ENCODE assay signal across 1 cellular context in genomic region chr14:91149462-91149861, GRCh38.
A peak's percentile ranks its signal among the peaks of the same experiment; 100 is the strongest.
TF ChIP-seq lines count a peak whose summit lies in the region.

No MANE protein-coding gene starts in this region.

TF ChIP-seq in HepG2, 621 proteins besides CTCF, POLR2A, EP300 and RAD21 (continued from another document and continues in another):
- TF ChIP-seq ARID5B (CRISPR knock-in tag; IDR thresholded peaks at IDR 0.05), result peak; percentile 84
- TF ChIP-seq IRX3 (CRISPR knock-in tag; IDR thresholded peaks at IDR 0.05; ENCODE audit: borderline replicate concordance, low read depth), result no peak
- TF ChIP-seq TOPORS (CRISPR knock-in tag; IDR thresholded peaks at IDR 0.05), result no peak
- TF ChIP-seq KAT7 (CRISPR knock-in tag; IDR thresholded peaks at IDR 0.05; ENCODE audit: borderline replicate concordance), result no peak
- TF ChIP-seq, protein P1, sequence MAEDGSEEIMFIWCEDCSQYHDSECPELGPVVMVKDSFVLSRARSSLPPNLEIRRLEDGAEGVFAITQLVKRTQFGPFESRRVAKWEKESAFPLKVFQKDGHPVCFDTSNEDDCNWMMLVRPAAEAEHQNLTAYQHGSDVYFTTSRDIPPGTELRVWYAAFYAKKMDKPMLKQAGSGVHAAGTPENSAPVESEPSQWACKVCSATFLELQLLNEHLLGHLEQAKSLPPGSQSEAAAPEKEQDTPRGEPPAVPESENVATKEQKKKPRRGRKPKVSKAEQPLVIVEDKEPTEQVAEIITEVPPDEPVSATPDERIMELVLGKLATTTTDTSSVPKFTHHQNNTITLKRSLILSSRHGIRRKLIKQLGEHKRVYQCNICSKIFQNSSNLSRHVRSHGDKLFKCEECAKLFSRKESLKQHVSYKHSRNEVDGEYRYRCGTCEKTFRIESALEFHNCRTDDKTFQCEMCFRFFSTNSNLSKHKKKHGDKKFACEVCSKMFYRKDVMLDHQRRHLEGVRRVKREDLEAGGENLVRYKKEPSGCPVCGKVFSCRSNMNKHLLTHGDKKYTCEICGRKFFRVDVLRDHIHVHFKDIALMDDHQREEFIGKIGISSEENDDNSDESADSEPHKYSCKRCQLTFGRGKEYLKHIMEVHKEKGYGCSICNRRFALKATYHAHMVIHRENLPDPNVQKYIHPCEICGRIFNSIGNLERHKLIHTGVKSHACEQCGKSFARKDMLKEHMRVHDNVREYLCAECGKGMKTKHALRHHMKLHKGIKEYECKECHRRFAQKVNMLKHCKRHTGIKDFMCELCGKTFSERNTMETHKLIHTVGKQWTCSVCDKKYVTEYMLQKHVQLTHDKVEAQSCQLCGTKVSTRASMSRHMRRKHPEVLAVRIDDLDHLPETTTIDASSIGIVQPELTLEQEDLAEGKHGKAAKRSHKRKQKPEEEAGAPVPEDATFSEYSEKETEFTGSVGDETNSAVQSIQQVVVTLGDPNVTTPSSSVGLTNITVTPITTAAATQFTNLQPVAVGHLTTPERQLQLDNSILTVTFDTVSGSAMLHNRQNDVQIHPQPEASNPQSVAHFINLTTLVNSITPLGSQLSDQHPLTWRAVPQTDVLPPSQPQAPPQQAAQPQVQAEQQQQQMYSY (CRISPR knock-in tag; IDR thresholded peaks at IDR 0.05), result no peak
- no peak for TF ChIP-seq ADNP (CRISPR knock-in tag; IDR thresholded peaks at IDR 0.05)
- no peak for TF ChIP-seq STAT5B (CRISPR knock-in tag; IDR thresholded peaks at IDR 0.05)
- peak; percentile 58; the same call in 1 of the 2 replicates for TF ChIP-seq FOXJ3 (CRISPR knock-in tag; IDR thresholded peaks at IDR 0.05; ENCODE audit: borderline replicate concordance)
- TF ChIP-seq NR2C2 (CRISPR knock-in tag; IDR thresholded peaks at IDR 0.05; ENCODE audit: borderline replicate concordance), result no peak
- TF ChIP-seq, protein P2, sequence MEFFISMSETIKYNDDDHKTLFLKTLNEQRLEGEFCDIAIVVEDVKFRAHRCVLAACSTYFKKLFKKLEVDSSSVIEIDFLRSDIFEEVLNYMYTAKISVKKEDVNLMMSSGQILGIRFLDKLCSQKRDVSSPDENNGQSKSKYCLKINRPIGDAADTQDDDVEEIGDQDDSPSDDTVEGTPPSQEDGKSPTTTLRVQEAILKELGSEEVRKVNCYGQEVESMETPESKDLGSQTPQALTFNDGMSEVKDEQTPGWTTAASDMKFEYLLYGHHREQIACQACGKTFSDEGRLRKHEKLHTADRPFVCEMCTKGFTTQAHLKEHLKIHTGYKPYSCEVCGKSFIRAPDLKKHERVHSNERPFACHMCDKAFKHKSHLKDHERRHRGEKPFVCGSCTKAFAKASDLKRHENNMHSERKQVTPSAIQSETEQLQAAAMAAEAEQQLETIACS (CRISPR knock-in tag; IDR thresholded peaks at IDR 0.05), result no peak
- TF ChIP-seq IRF1 (CRISPR knock-in tag; IDR thresholded peaks at IDR 0.05; ENCODE audit: low read depth), result no peak
- peak; percentile 17; the same call in 1 of the 2 replicates for TF ChIP-seq CEBPG (CRISPR knock-in tag; IDR thresholded peaks at IDR 0.05)
- TF ChIP-seq MEIS1 (CRISPR knock-in tag; IDR thresholded peaks at IDR 0.05; ENCODE audit: borderline replicate concordance), result no peak
- no peak for TF ChIP-seq CCDC6 (CRISPR knock-in tag; IDR thresholded peaks at IDR 0.05)
- TF ChIP-seq, protein P3, sequence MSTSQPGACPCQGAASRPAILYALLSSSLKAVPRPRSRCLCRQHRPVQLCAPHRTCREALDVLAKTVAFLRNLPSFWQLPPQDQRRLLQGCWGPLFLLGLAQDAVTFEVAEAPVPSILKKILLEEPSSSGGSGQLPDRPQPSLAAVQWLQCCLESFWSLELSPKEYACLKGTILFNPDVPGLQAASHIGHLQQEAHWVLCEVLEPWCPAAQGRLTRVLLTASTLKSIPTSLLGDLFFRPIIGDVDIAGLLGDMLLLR (CRISPR knock-in tag; IDR thresholded peaks at IDR 0.05), result no peak
- no peak for TF ChIP-seq PATZ1 (CRISPR knock-in tag; IDR thresholded peaks at IDR 0.05)
- no peak for TF ChIP-seq EEA1 (CRISPR knock-in tag; IDR thresholded peaks at IDR 0.05; ENCODE audit: borderline replicate concordance)
- TF ChIP-seq SIN3A (IDR thresholded peaks at IDR 0.05; ENCODE audit: borderline replicate concordance, low read depth, low read length), result no peak
- TF ChIP-seq ZNF674 (CRISPR knock-in tag; IDR thresholded peaks at IDR 0.05; ENCODE audit: low read depth), result no peak
- no peak for TF ChIP-seq SIX4 (CRISPR knock-in tag; IDR thresholded peaks at IDR 0.05)
- no peak for TF ChIP-seq MTA3 (CRISPR knock-in tag; IDR thresholded peaks at IDR 0.05)
- TF ChIP-seq NFE2 (CRISPR knock-in tag; IDR thresholded peaks at IDR 0.05), result peak; percentile 84; the same call in 1 of the 2 replicates
- no peak for TF ChIP-seq KLF11 (CRISPR knock-in tag; IDR thresholded peaks at IDR 0.05)
- TF ChIP-seq, protein P4, sequence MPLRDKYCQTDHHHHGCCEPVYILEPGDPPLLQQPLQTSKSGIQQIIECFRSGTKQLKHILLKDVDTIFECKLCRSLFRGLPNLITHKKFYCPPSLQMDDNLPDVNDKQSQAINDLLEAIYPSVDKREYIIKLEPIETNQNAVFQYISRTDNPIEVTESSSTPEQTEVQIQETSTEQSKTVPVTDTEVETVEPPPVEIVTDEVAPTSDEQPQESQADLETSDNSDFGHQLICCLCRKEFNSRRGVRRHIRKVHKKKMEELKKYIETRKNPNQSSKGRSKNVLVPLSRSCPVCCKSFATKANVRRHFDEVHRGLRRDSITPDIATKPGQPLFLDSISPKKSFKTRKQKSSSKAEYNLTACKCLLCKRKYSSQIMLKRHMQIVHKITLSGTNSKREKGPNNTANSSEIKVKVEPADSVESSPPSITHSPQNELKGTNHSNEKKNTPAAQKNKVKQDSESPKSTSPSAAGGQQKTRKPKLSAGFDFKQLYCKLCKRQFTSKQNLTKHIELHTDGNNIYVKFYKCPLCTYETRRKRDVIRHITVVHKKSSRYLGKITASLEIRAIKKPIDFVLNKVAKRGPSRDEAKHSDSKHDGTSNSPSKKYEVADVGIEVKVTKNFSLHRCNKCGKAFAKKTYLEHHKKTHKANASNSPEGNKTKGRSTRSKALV (CRISPR knock-in tag; IDR thresholded peaks at IDR 0.05), result no peak
- TF ChIP-seq MATR3 (CRISPR knock-in tag; IDR thresholded peaks at IDR 0.05), result no peak
- TF ChIP-seq ZNF670 (CRISPR knock-in tag; IDR thresholded peaks at IDR 0.05; ENCODE audit: borderline replicate concordance), result no peak
- TF ChIP-seq KAT8 (CRISPR knock-in tag; IDR thresholded peaks at IDR 0.05), result no peak
- TF ChIP-seq ZKSCAN8 (CRISPR knock-in tag; IDR thresholded peaks at IDR 0.05; ENCODE audit: borderline replicate concordance), result no peak
- TF ChIP-seq, protein P5, sequence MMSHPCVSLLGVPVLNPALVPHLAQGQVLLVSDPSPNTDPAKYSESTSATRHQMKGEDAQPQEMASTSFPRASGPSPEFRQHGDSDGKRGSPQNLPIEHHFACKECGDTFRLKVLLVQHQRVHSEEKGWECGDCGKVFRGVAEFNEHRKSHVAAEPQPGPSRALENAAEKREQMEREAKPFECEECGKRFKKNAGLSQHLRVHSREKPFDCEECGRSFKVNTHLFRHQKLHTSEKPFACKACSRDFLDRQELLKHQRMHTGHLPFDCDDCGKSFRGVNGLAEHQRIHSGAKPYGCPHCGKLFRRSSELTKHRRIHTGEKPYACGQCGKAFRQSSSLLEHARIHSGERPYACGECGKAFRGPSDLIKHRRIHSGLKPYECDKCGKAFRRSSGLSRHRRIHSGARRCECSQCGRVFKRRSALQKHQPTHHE (CRISPR knock-in tag; IDR thresholded peaks at IDR 0.05; ENCODE audit: borderline replicate concordance), result no peak
- TF ChIP-seq HMG20A (CRISPR knock-in tag; IDR thresholded peaks at IDR 0.05; ENCODE audit: borderline replicate concordance), result peak; percentile 77; the same call in 1 of the 2 replicates
- TF ChIP-seq TBX3 (IDR thresholded peaks at IDR 0.05; ENCODE audit: borderline replicate concordance), result peak; percentile 25; the same call in 1 of the 2 replicates
- TF ChIP-seq ESRRA (CRISPR knock-in tag; IDR thresholded peaks at IDR 0.05; ENCODE audit: low read depth), result no peak
- TF ChIP-seq ZNF570 (CRISPR knock-in tag; IDR thresholded peaks at IDR 0.05; ENCODE audit: borderline replicate concordance), result no peak
- no peak for TF ChIP-seq TAF1 (CRISPR knock-in tag; IDR thresholded peaks at IDR 0.05)
- TF ChIP-seq, protein P6, sequence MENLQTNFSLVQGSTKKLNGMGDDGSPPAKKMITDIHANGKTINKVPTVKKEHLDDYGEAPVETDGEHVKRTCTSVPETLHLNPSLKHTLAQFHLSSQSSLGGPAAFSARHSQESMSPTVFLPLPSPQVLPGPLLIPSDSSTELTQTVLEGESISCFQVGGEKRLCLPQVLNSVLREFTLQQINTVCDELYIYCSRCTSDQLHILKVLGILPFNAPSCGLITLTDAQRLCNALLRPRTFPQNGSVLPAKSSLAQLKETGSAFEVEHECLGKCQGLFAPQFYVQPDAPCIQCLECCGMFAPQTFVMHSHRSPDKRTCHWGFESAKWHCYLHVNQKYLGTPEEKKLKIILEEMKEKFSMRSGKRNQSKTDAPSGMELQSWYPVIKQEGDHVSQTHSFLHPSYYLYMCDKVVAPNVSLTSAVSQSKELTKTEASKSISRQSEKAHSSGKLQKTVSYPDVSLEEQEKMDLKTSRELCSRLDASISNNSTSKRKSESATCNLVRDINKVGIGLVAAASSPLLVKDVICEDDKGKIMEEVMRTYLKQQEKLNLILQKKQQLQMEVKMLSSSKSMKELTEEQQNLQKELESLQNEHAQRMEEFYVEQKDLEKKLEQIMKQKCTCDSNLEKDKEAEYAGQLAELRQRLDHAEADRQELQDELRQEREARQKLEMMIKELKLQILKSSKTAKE (CRISPR knock-in tag; IDR thresholded peaks at IDR 0.05; ENCODE audit: borderline replicate concordance), result no peak
- TF ChIP-seq, protein P7, sequence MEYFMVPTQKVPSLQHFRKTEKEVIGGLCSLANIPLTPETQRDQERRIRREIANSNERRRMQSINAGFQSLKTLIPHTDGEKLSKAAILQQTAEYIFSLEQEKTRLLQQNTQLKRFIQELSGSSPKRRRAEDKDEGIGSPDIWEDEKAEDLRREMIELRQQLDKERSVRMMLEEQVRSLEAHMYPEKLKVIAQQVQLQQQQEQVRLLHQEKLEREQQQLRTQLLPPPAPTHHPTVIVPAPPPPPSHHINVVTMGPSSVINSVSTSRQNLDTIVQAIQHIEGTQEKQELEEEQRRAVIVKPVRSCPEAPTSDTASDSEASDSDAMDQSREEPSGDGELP (IDR thresholded peaks at IDR 0.05; ENCODE audit: borderline replicate concordance, low read depth), result no peak
- no peak for TF ChIP-seq ZNF337 (CRISPR knock-in tag; IDR thresholded peaks at IDR 0.05; ENCODE audit: borderline replicate concordance, low read depth)
- TF ChIP-seq PAX8 (CRISPR knock-in tag; IDR thresholded peaks at IDR 0.05; ENCODE audit: borderline replicate concordance), result no peak
- no peak for TF ChIP-seq ZNF850 (CRISPR knock-in tag; conservative IDR thresholded peaks at IDR 0.05)
- TF ChIP-seq RFX1 (IDR thresholded peaks at IDR 0.05), result no peak
- TF ChIP-seq, protein P8, sequence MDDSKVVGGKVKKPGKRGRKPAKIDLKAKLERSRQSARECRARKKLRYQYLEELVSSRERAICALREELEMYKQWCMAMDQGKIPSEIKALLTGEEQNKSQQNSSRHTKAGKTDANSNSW (CRISPR knock-in tag; IDR thresholded peaks at IDR 0.05; ENCODE audit: borderline replicate concordance), result no peak
- TF ChIP-seq HNRNPH1 (optimal IDR thresholded peaks at IDR 0.05; ENCODE audit: low read depth, low read length), result no peak
- TF ChIP-seq ARNT2 (CRISPR knock-in tag; IDR thresholded peaks at IDR 0.05; ENCODE audit: low read depth), result no peak
- TF ChIP-seq IKZF1 (IDR thresholded peaks at IDR 0.05), result no peak
- no peak for TF ChIP-seq ZNF3 (CRISPR knock-in tag; IDR thresholded peaks at IDR 0.05)
- no peak for TF ChIP-seq ZNF251 (CRISPR knock-in tag; IDR thresholded peaks at IDR 0.05)
- no peak for TF ChIP-seq ZNF430 (CRISPR knock-in tag; IDR thresholded peaks at IDR 0.05)
- TF ChIP-seq ZNF737 (CRISPR knock-in tag; IDR thresholded peaks at IDR 0.05; ENCODE audit: borderline replicate concordance), result no peak
- no peak for TF ChIP-seq TBX2 (CRISPR knock-in tag; IDR thresholded peaks at IDR 0.05; ENCODE audit: borderline replicate concordance)
- TF ChIP-seq KDM6A (CRISPR knock-in tag; IDR thresholded peaks at IDR 0.05; ENCODE audit: low read depth), result 0 out of 2 replicates have a peak, but pooled peaks have one; percentile 45
